22 cellular contexts compared by ENCODE assay signal in genomic region chr13:108120332-108120731, GRCh38.
DNase-seq lines count a peak whose midpoint lies in the region; ATAC-seq, FAIRE-seq and TF ChIP-seq lines count a peak whose summit lies in the region.
"Had no signal": no experiment of that assay in that cellular context is flagged by ENCODE, and none has a peak within 500 bp of the region (broad histone marks: within the 10 kb centered on the region; RNA-seq: fewer than 3 reads in every experiment).

No MANE protein-coding gene starts in this region.

- intact Hi-C loops in K562 (cut with micrococcal nuclease): no loop called here

- no TSS peak for BruUV-seq in K562 (replicated peaks; lab: Mats Ljungman, UMichigan)

- H2AFZ ChIP-seq in K562 (ENCODE audit: low read depth, low read length): no peak overlapping the region

- no peaks in the 10 kb centered on the region for H3K4me1 ChIP-seq in K562 (replicated peaks in 1 of 2; ENCODE audit: control insufficient read depth in 2 of 2, insufficient read depth in 2 of 2, low read length in 2 of 2)
- H3K4me1 ChIP-seq: gastroesophageal sphincter had no signal

- no peak overlapping the region for H3K4me2 ChIP-seq in K562 (ENCODE audit: insufficient read depth, low read length)

- H3K4me3 ChIP-seq in K562: no peak overlapping the region
- H3K4me3 ChIP-seq: gastroesophageal sphincter had no signal

- no peaks in the 10 kb centered on the region for H3K9me3 ChIP-seq in K562 (replicated peaks; ENCODE audit: control insufficient read depth, insufficient read depth, low read depth, low read length)
- H3K9me3 ChIP-seq: gastroesophageal sphincter, neutrophil had no signal

- in situ Hi-C loops in K562 (cut with MboI): no loop called here

- no peak for TF ChIP-seq EP300 in K562 (IDR thresholded peaks at IDR 0.05; ENCODE audit: low read length)

- no peak for TF ChIP-seq POLR2A in K562 (conservative IDR thresholded peaks at IDR 0.05)

- H4K20me1 ChIP-seq in K562 (replicated peaks; ENCODE audit: control insufficient read depth, insufficient read depth, low read length): no peaks in the 10 kb centered on the region

- H3K9ac ChIP-seq in K562 (ENCODE audit: insufficient read depth in 1 of 2, low read depth in 2 of 2, low read length in 2 of 2): no peak overlapping the region

- no peaks in the 10 kb centered on the region for H3K79me2 ChIP-seq in K562 (ENCODE audit: control insufficient read depth, insufficient read depth, low read length)

- no peak for TF ChIP-seq RAD21 in K562 (CRISPR knock-in tag; conservative IDR thresholded peaks at IDR 0.05 in 1 of 2, IDR thresholded peaks at IDR 0.05 in 1 of 2)

- no peak for FAIRE-seq in K562 (lab: Jason Lieb, UNC)

- ATAC-seq in K562: no peak
- ATAC-seq: esophagus mucosa, gastroesophageal sphincter, left lobe of liver had no signal

- H3K27ac ChIP-seq in K562 (ENCODE audit: extremely low read depth, low read depth, low read length): no peak overlapping the region
- H3K27ac ChIP-seq: gastroesophageal sphincter, neutrophil had no signal

- CTCF ChIA-PET in K562 (lab: Yijun Ruan, JAX; ENCODE audit: low intra/inter-chr PET ratio): no interaction called here

- H3K36me3 ChIP-seq in K562 (ENCODE audit: control insufficient read depth, insufficient read depth, low read length): no peaks in the 10 kb centered on the region
- H3K36me3 ChIP-seq: gastroesophageal sphincter, neutrophil had no signal

- POLR2A ChIA-PET in K562 (lab: Yijun Ruan, JAX): no interaction called here

- no peaks in the 10 kb centered on the region for H3K9me1 ChIP-seq in K562 (ENCODE audit: control insufficient read depth, insufficient read depth, low read length)

- no peak for TF ChIP-seq CTCF in K562 (IDR thresholded peaks at IDR 0.05 in 2 of 3, conservative IDR thresholded peaks at IDR 0.05 in 1 of 3; ENCODE audit: insufficient read depth in 2 of 3, low read depth in 1 of 3, low read length in 3 of 3)

- H3K27me3 ChIP-seq in K562 (ENCODE audit: control insufficient read depth in 2 of 2, insufficient read depth in 2 of 2, low read length in 2 of 2): no peaks in the 10 kb centered on the region
- H3K27me3 ChIP-seq: gastroesophageal sphincter, neutrophil had no signal

- 0% methylated on average over 4 of the region's 5 CpGs for WGBS in K562 (ENCODE audit: insufficient coverage, low coverage, missing lambda C conversion rate)

- DNase-seq in NCI-H2171 treated with DMSO at 0.1 percent for 48 hours (lab: John Stamatoyannopoulos, UW): peak; percentile 9
- DNase-seq in NCI-H2171 (lab: John Stamatoyannopoulos, UW): no peak
- peak; percentile 83 for DNase-seq in NCI-H69 (lab: John Stamatoyannopoulos, UW)
- no peak for DNase-seq in K562 (ENCODE audit: extremely low read depth in 1 of 4, low spot score in 3 of 4)
- no peak for DNase-seq in NCI-H1417 treated with DMSO at 0.1 percent for 48 hours (lab: John Stamatoyannopoulos, UW)
- DNase-seq in GM19240 (ENCODE audit: insufficient read length, low spot score): no peak
- no peak for DNase-seq in activated CD4-positive, alpha-beta T cell treated with anti-CD3 and anti-CD28 coated beads for 48 hours
- no peak for DNase-seq in stimulated activated CD4-positive, alpha-beta T cell treated with anti-CD3 and anti-CD28 coated beads, Interleukin-4, amount 100 ng/mL, for 1 hour
- DNase-seq: 8988T; activated CD4-positive, alpha-beta T cell treated with anti-CD3 and anti-CD28 coated beads for 4 hours; activated CD8-positive, alpha-beta memory T cell treated with anti-CD3 and anti-CD28 coated beads, Interleukin-2, amount 50 U/mL, for 48 hours; activated effector memory CD4-positive, alpha-beta T cell treated with Interleukin-2 at 50 U/mL for 16 hours; Calu3; KG1; midbrain; MV-4-11; NCI-H2029 treated with DMSO at 0.1 percent for 48 hours; stimulated activated CD4-positive, alpha-beta T cell treated with anti-CD3 and anti-CD28 coated beads, Interleukin-4, amount 100 ng/mL, for 4 hours had no signal

TF ChIP-seq in K562, 482 proteins besides CTCF, POLR2A, EP300 and RAD21:
- TF ChIP-seq PBX2 (CRISPR knock-in tag; IDR thresholded peaks at IDR 0.05; ENCODE audit: low read depth): no peak
- TF ChIP-seq PBX2 (tag; conservative IDR thresholded peaks at IDR 0.05; ENCODE audit: low read depth): peak; percentile 39; the same call in 1 of the 2 replicates
- no peak for TF ChIP-seq CBX3 (IDR thresholded peaks at IDR 0.05; ENCODE audit: borderline replicate concordance in 1 of 2, low read length in 2 of 2)
- no peak for TF ChIP-seq ATF1 (CRISPR knock-in tag; IDR thresholded peaks at IDR 0.05)
- 0 out of 2 replicates have a peak, but pooled peaks have one; percentile 18 for TF ChIP-seq ATF1 (tag; IDR thresholded peaks at IDR 0.05)
- peak; percentile 77 for TF ChIP-seq PKNOX1 (IDR thresholded peaks at IDR 0.05)

Comparison
In these comparisons a context has a peak if more than half of its experiments do, and no peak if none do; other contexts are left out.
1. DNase-seq: peak in NCI-H2171 treated with DMSO at 0.1 percent for 48 hours (single experiment) and NCI-H69 (single experiment); none in NCI-H2171 (single experiment), K562 (0 of 4), NCI-H1417 treated with DMSO at 0.1 percent for 48 hours (single experiment), GM19240 (single experiment), activated CD4-positive, alpha-beta T cell treated with anti-CD3 and anti-CD28 coated beads for 48 hours (single experiment) and stimulated activated CD4-positive, alpha-beta T cell treated with anti-CD3 and anti-CD28 coated beads, Interleukin-4, amount 100 ng/mL, for 1 hour (single experiment).